In the genomic region with DNA sequence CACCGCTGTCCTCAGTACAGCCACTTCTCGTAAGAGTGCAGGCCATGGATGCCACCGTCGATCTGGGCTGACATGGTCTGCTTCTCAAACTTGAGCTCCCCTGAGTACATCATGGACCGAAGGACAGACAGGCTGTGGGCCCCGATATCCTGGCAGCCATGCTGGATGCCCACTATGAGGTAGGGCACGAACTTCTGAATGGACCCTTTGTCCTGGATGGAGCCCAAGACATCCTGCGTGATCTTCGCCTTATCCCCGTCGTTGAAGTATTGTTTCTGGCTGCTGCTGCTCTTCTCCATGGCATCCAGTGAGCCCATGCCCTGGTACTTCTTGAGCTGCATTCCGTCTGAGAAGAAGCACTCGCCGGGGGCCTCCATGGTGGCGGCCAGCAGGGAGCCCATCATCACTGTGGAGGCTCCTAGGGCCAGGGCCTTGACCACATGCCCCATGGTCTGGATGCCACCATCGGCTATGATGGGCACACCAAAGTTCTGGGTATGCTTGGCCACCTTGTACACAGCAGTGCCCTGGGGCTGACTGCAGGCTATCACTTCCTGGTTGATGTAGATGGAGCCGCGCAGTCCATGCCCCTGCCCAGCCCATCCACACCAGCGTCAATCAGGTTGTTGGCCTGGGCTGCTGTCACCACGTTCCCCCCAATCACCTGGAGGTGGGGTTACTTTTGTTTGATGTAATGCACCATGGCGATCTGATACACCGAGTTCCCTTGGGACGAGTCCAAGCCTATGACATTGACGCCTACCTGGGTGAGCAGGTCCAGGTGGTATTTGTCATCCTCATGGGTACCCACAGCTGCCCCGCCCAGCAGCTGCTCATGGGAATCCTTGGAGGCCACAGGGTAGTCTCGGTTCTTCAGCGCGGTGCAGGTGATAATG, we compare ENCODE assay signal across 1 cellular context.
TF ChIP-seq lines count a peak whose summit lies in the region.

No MANE protein-coding gene starts in this region.

TF ChIP-seq in K562, 482 proteins besides CTCF, POLR2A, EP300 and RAD21:
- no peak for TF ChIP-seq RBM15 (IDR thresholded peaks at IDR 0.05; ENCODE audit: insufficient read depth, low read length)
- TF ChIP-seq FOXM1 (IDR thresholded peaks at IDR 0.05; ENCODE audit: low read depth), result no peak
- TF ChIP-seq FOXM1 (CRISPR knock-in tag; IDR thresholded peaks at IDR 0.05; ENCODE audit: low read depth), result no peak
- TF ChIP-seq, protein P1, sequence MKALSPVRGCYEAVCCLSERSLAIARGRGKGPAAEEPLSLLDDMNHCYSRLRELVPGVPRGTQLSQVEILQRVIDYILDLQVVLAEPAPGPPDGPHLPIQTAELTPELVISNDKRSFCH (CRISPR knock-in tag; IDR thresholded peaks at IDR 0.05), result no peak
- TF ChIP-seq, protein P1 (tag; IDR thresholded peaks at IDR 0.05), result no peak
- TF ChIP-seq POLR2G (IDR thresholded peaks at IDR 0.05; ENCODE audit: low read depth, low read length), result peak; percentile 16; the same call in 1 of the 2 replicates
TF ChIP-seq in K562: peak in this region for 1.
